18 cellular contexts compared by ENCODE assay signal in genomic region chr13:45209229-45209628, GRCh38. TPM values are rescaled to one million over a fixed set of nuclear protein-coding genes. Genes with fewer than 3 reads are reported as not detected.
DNase-seq lines count a peak whose midpoint lies in the region; ATAC-seq and TF ChIP-seq lines count a peak whose summit lies in the region.
"Had no signal": no experiment of that assay in that cellular context is flagged by ENCODE, and none has a peak within 500 bp of the region (broad histone marks: within the 10 kb centered on the region; RNA-seq: fewer than 3 reads in every experiment).

No MANE protein-coding gene starts in this region.

- H2AK9ac ChIP-seq in IMR-90 (replicated peaks; ENCODE audit: low read depth, low read length, poor library complexity), result no peak overlapping the region

- H3K4me3 ChIP-seq in IMR-90 (ENCODE audit: insufficient read depth, low read depth, low read length) (no peak overlapping the region), left lung (no peak overlapping the region)
- H3K4me3 ChIP-seq: GM12878, MG63 had no signal

- POLR2A ChIA-PET in IMR-90 (lab: Charles Lee; ENCODE audit: unreplicated experiment), result no interaction called here

- BruUV-seq in IMR-90 (replicated peaks; lab: Mats Ljungman, UMichigan), result no TSS peak

- H3K9me3 Mint-ChIP-seq in activated T-helper 17 cell treated with anti-CD3 and anti-CD28 coated beads, Interleukin-2, amount 50 U/mL, for 72 hours, result no peaks in the 10 kb centered on the region

- peaks cover 3% of the 10 kb centered on the region for H3K9me1 ChIP-seq in IMR-90 (ENCODE audit: insufficient read depth, low read length)

- peaks cover 26 to 39% of the 10 kb centered on the region in 2 experiments for H3K79me1 ChIP-seq in IMR-90 (ENCODE audit: low read depth in 1 of 2, low read length in 2 of 2)

- ATAC-seq in IMR-90 (ENCODE audit: low read depth), result no peak
- ATAC-seq in activated T-helper 17 cell treated with anti-CD3 and anti-CD28 coated beads, Interleukin-2, amount 50 U/mL, for 72 hours (replicated peaks), result no peak
- ATAC-seq in left lung, result peak; percentile 45
- ATAC-seq in HG03520 (IDR thresholded peaks at IDR 0.05; ENCODE audit: unreplicated experiment), result no peak
- ATAC-seq in GM21515 (IDR thresholded peaks at IDR 0.05; ENCODE audit: unreplicated experiment), result no peak
- ATAC-seq: activated CD4-positive, CD25-positive, alpha-beta regulatory T cell treated with anti-CD3 and anti-CD28 coated beads, Interleukin-2, amount 50 U/mL, for 24 hours; GM12878 had no signal

- H3K4me2 ChIP-seq in IMR-90 (ENCODE audit: low read depth, low read length), result no peak overlapping the region

- no peaks in the 10 kb centered on the region for H3K9me3 ChIP-seq in IMR-90 (ENCODE audit: control insufficient read depth, insufficient read depth, low read length)
- no peaks in the 10 kb centered on the region for H3K9me3 ChIP-seq in left lung
- H3K9me3 ChIP-seq: MG63 had no signal

- H3K36me3 Mint-ChIP-seq in activated T-helper 17 cell treated with anti-CD3 and anti-CD28 coated beads, Interleukin-2, amount 50 U/mL, for 72 hours (ENCODE audit: low read depth), result peaks cover 39% of the 10 kb centered on the region

- H3K4me1 ChIP-seq in IMR-90 (ENCODE audit: control insufficient read depth, insufficient read depth, low read length), result peaks cover 17% of the 10 kb centered on the region
- peaks cover 4 to 8% of the 10 kb centered on the region in 2 donors for H3K4me1 ChIP-seq in left lung

- H2BK120ac ChIP-seq in IMR-90 (ENCODE audit: low read depth, low read length), result no peak overlapping the region

- H3K27me3 ChIP-seq in IMR-90 (ENCODE audit: control insufficient read depth, insufficient read depth, low read length) (no peaks in the 10 kb centered on the region), left lung (no peaks in the 10 kb centered on the region)
- H3K27me3 ChIP-seq: MG63 had no signal

- no peak overlapping the region for H2AFZ ChIP-seq in IMR-90 (replicated peaks; ENCODE audit: low read length, poor library complexity)

- H3K27ac Mint-ChIP-seq in activated T-helper 17 cell treated with anti-CD3 and anti-CD28 coated beads, Interleukin-2, amount 50 U/mL, for 72 hours, result peak overlapping the region; percentile 25

- no peak for TF ChIP-seq POLR2A in IMR-90 (IDR thresholded peaks at IDR 0.05; ENCODE audit: low read depth, low read length)

- H4K8ac ChIP-seq in IMR-90 (ENCODE audit: low read depth in 2 of 2, low read length in 2 of 2), result peak overlapping the region in 1 of 2 experiments; percentile 50; a peak in 1 of 4 replicates

- in situ Hi-C loops in IMR-90 (cut with MboI; ENCODE audit: low sequenced_read_pairs), result no loop called here

- H4K91ac ChIP-seq in IMR-90 (ENCODE audit: insufficient read depth, low read depth, low read length), result no peak overlapping the region

- H3K18ac ChIP-seq in IMR-90 (ENCODE audit: low read depth, low read length), result peak overlapping the region; percentile 61; the same call in 1 of the 2 replicates

- dilution Hi-C loops in IMR-90 (cut with HindIII; ENCODE audit: low sequenced_read_pairs, unreplicated experiment), result no loop called here

- intact Hi-C loops in IMR-90 (cut with micrococcal nuclease) (loop anchor here (5.0 kb wide), 2 partner anchors 33 to 73 kb away; no protein-coding TSS in a partner anchor), left lung (cut with DNase I) (no loop called here)

- CTCF ChIA-PET in IMR-90 (lab: Yijun Ruan, JAX), result interaction anchor here (0.6 kb wide), 1 partner anchor 279 kb away, joined by 3 read pairs; no protein-coding TSS in a partner anchor

- H4K5ac ChIP-seq in IMR-90 (ENCODE audit: low read depth, low read length), result peak overlapping the region; percentile 39; the same call in 1 of the 2 replicates

- H3K27ac ChIP-seq in IMR-90 (ENCODE audit: insufficient read depth, low read length) (peak overlapping the region; percentile 20; the same call in 1 of the 2 replicates), left lung (no peak overlapping the region)

- peaks cover 8% of the 10 kb centered on the region for H3K4me1 Mint-ChIP-seq in activated T-helper 17 cell treated with anti-CD3 and anti-CD28 coated beads, Interleukin-2, amount 50 U/mL, for 72 hours

- H3K23ac ChIP-seq in IMR-90 (ENCODE audit: low read depth, low read length), result peak overlapping the region; percentile 14; the same call in 1 of the 2 replicates

- H4K20me1 ChIP-seq in IMR-90 (ENCODE audit: insufficient read depth, low read length), result no peaks in the 10 kb centered on the region

- no peak for TF ChIP-seq CTCF in IMR-90 (conservative IDR thresholded peaks at IDR 0.05; ENCODE audit: low read depth, low read length)
- TF ChIP-seq CTCF in left lung (IDR thresholded peaks at IDR 0.05), result no peak

- no peak for TF ChIP-seq RAD21 in IMR-90 (IDR thresholded peaks at IDR 0.05; ENCODE audit: low read length)

- H3K4me3 Mint-ChIP-seq in activated T-helper 17 cell treated with anti-CD3 and anti-CD28 coated beads, Interleukin-2, amount 50 U/mL, for 72 hours, result no peak overlapping the region

- H3K27me3 Mint-ChIP-seq in activated T-helper 17 cell treated with anti-CD3 and anti-CD28 coated beads, Interleukin-2, amount 50 U/mL, for 72 hours, result no peaks in the 10 kb centered on the region

- no peak overlapping the region for H3K56ac ChIP-seq in IMR-90 (ENCODE audit: extremely low read depth, insufficient read depth, low read length)

- H3K36me3 ChIP-seq in IMR-90 (ENCODE audit: control insufficient read depth, insufficient read depth, low read length), result peaks cover 5% of the 10 kb centered on the region
- no peaks in the 10 kb centered on the region for H3K36me3 ChIP-seq in left lung

- no peak overlapping the region for H3K9ac ChIP-seq in IMR-90 (ENCODE audit: low read depth, low read length)

- DNase-seq in AML-193 (lab: John Stamatoyannopoulos, UW), result peak; percentile 63 to 66
- DNase-seq in IMR-90, result peak; percentile 62
- no peak for DNase-seq in left lung
- no peak for DNase-seq in activated CD4-positive, alpha-beta T cell treated with anti-CD3 and anti-CD28 coated beads for 48 hours
- DNase-seq in activated CD4-positive, alpha-beta T cell treated with anti-CD3 and anti-CD28 coated beads for 1 hour, result no peak
- DNase-seq: activated CD8-positive, alpha-beta memory T cell treated with anti-CD3 and anti-CD28 coated beads, Interleukin-2, amount 50 U/mL, for 48 hours; activated naive CD4-positive, alpha-beta T cell treated with anti-CD3 and anti-CD28 coated beads, Interleukin-2, amount 50 U/mL, for 16 hours; glutamatergic neuron; MG63; NCI-H2227 treated with DMSO at 0.1 percent for 48 hours; OCI-M1 had no signal

- H2BK20ac ChIP-seq in IMR-90 (ENCODE audit: low read depth, low read length), result 0 out of 2 replicates have a peak overlapping the region, but pooled peaks have one; percentile 5

- H2BK5ac ChIP-seq in IMR-90 (ENCODE audit: low read depth, low read length, poor library complexity, severe bottlenecking), result peak overlapping the region; percentile 61

- no peak overlapping the region for H2AK5ac ChIP-seq in IMR-90 (ENCODE audit: low read depth, low read length)

- H3K4ac ChIP-seq in IMR-90 (ENCODE audit: low read depth, low read length), result no peak overlapping the region; the same call in 1 of the 2 replicates

- H3K14ac ChIP-seq in IMR-90 (replicated peaks; ENCODE audit: low read depth, low read length), result no peak overlapping the region

- 0 out of 3 replicates have a peak overlapping the region, but pooled peaks have one; percentile 3 for H2BK15ac ChIP-seq in IMR-90 (ENCODE audit: low read depth, low read length)

TF ChIP-seq in IMR-90, 13 proteins besides CTCF, POLR2A, EP300 and RAD21:
- TF ChIP-seq CEBPB (IDR thresholded peaks at IDR 0.05; ENCODE audit: low read depth, low read length) (peak; percentile 70), BHLHE40 (IDR thresholded peaks at IDR 0.05; ENCODE audit: low read depth, low read length) (no peak)

RNA-seq across cellular contexts. Expression of gene KCTD4, which starts 8.4 kb away (rescaled TPM):
- total RNA-seq in IMR-90 (2012; rRNA removed) (0.56 and 0.72 TPM in 2 replicates), left lung (not detected)
- polyA plus RNA-seq in IMR-90 (2012; rRNA removed), result 0.40 and 0.53 TPM in 2 replicates
- polyA plus RNA-seq in IMR-90 (2012; cell fraction: cytosol; rRNA removed), result 0.05 and 0.08 TPM in 2 replicates
- 0.03 and 0.25 TPM in 2 replicates for polyA plus RNA-seq in IMR-90 (2012; cell fraction: nucleus; rRNA removed; ENCODE audit: low replicate concordance)
- total RNA-seq in activated T-helper 17 cell treated with anti-CD3 and anti-CD28 coated beads, Interleukin-2, amount 50 U/mL, for 72 hours, result not detected
- total RNA-seq: cardiac septum, GM12878, mononuclear cell had no signal

Comparison
In these comparisons a context has a peak if more than half of its experiments do, and no peak if none do; other contexts are left out.
1. DNase-seq: peak in AML-193 (2 of 2) and IMR-90 (single experiment); none in left lung (0 of 2), activated CD4-positive, alpha-beta T cell treated with anti-CD3 and anti-CD28 coated beads for 48 hours (single experiment) and activated CD4-positive, alpha-beta T cell treated with anti-CD3 and anti-CD28 coated beads for 1 hour (single experiment).